Comparison of ENCODE assay signal across 21 cellular contexts in the genomic region with DNA sequence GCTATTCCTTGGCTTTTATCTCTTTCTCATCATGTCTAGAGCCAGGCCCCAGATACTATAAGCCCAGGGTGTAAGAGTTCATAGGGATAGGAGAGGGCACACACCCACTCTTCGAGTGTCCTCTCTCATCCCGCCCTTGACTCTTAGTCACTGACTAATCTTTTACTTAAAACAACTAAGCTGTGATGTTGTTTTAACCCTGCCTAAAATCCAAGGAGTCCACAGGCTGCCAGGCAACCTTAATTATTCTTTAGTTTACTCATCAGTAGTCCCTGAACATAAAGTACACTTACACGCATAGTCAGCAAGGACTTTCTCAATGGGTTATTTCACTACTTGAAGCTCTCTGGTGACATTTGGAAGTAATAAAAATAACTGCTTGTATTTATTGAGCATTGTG. TPM values are rescaled to one million over a fixed set of nuclear protein-coding genes. Genes with fewer than 3 reads are reported as not detected.
DNase-seq lines count a peak whose midpoint lies in the region; ATAC-seq, FAIRE-seq and TF ChIP-seq lines count a peak whose summit lies in the region.
"Had no signal": no experiment of that assay in that cellular context is flagged by ENCODE, and none has a peak within 500 bp of the region (broad histone marks: within the 10 kb centered on the region; RNA-seq: fewer than 3 reads in every experiment).

No MANE protein-coding gene starts in this region.

- FAIRE-seq in astrocyte (lab: Jason Lieb, UNC): no peak
- FAIRE-seq: frontal cortex, GM19239 had no signal

- H4K20me1 ChIP-seq in HCT116 (ENCODE audit: insufficient read depth) (no peaks in the 10 kb centered on the region), astrocyte (ENCODE audit: insufficient read depth, low read length) (no peaks in the 10 kb centered on the region), OCI-LY7 (ENCODE audit: insufficient read depth, low read length) (no peaks in the 10 kb centered on the region)

- TF ChIP-seq CTCF in HCT116 (IDR thresholded peaks at IDR 0.05 in 2 of 3, conservative IDR thresholded peaks at IDR 0.05 in 1 of 3; ENCODE audit: borderline replicate concordance in 1 of 3, insufficient read depth in 1 of 3, low read depth in 2 of 3, low read length in 2 of 3) (no peak), astrocyte (IDR thresholded peaks at IDR 0.05; ENCODE audit: insufficient read depth, low read depth, low read length) (no peak), OCI-LY7 (conservative IDR thresholded peaks at IDR 0.05; ENCODE audit: low read length) (no peak), ascending aorta (IDR thresholded peaks at IDR 0.05) (no peak)

- H3K27ac Mint-ChIP-seq in astrocyte (ENCODE audit: unreplicated experiment): no peak overlapping the region
- H3K27ac Mint-ChIP-seq in activated naive CD8-positive, alpha-beta T cell treated with anti-CD3 and anti-CD28 coated beads for 36 hours: no peak overlapping the region
- H3K27ac Mint-ChIP-seq: activated CD4-positive, alpha-beta memory T cell treated with anti-CD3 and anti-CD28 coated beads for 36 hours; activated naive CD4-positive, alpha-beta T cell treated with anti-CD3 and anti-CD28 coated beads, Interleukin-2, amount 50 U/mL, for 72 hours had no signal

- H3K4me1 ChIP-seq in HCT116 (ENCODE audit: control insufficient read depth in 1 of 2, insufficient read depth in 2 of 2, low read length in 2 of 2) (peaks cover 7 to 11% of the 10 kb centered on the region in 2 experiments), astrocyte (ENCODE audit: insufficient read depth, low read length) (no peaks in the 10 kb centered on the region), OCI-LY7 (ENCODE audit: insufficient read depth, low read length, poor library complexity, severe bottlenecking) (no peaks in the 10 kb centered on the region), ascending aorta (peaks cover 0 to 2% of the 10 kb centered on the region in 2 donors)
- H3K4me1 ChIP-seq: stomach had no signal

- H3K4me3 ChIP-seq in HCT116 (replicated peaks in 1 of 2; ENCODE audit: low read depth in 1 of 2, low read length in 2 of 2) (no peak overlapping the region), astrocyte (ENCODE audit: insufficient read depth, low read depth, low read length) (no peak overlapping the region), OCI-LY7 (ENCODE audit: low read depth, low read length, poor library complexity, severe bottlenecking) (no peak overlapping the region), ascending aorta (no peak overlapping the region)
- H3K4me3 ChIP-seq: stomach had no signal

- no peak overlapping the region for H3K9ac ChIP-seq in HCT116 (ENCODE audit: low read length)
- H3K9ac ChIP-seq in astrocyte (ENCODE audit: low read length): no peak overlapping the region

- H3K79me2 ChIP-seq in HCT116 (ENCODE audit: insufficient read depth, low read length) (peaks cover 5% of the 10 kb centered on the region; the same call in 1 of the 2 replicates), astrocyte (ENCODE audit: insufficient read depth, low read length) (no peaks in the 10 kb centered on the region), OCI-LY7 (ENCODE audit: insufficient read depth, low read depth, low read length) (no peaks in the 10 kb centered on the region)

- no peaks in the 10 kb centered on the region for H3K9me3 Mint-ChIP-seq in astrocyte (ENCODE audit: unreplicated experiment)
- no peaks in the 10 kb centered on the region for H3K9me3 Mint-ChIP-seq in activated naive CD8-positive, alpha-beta T cell treated with anti-CD3 and anti-CD28 coated beads for 36 hours
- H3K9me3 Mint-ChIP-seq: activated CD4-positive, alpha-beta memory T cell treated with anti-CD3 and anti-CD28 coated beads for 36 hours; activated naive CD4-positive, alpha-beta T cell treated with anti-CD3 and anti-CD28 coated beads, Interleukin-2, amount 50 U/mL, for 72 hours; central memory CD8-positive, alpha-beta T cell had no signal

- no TSS peak for BruUV-seq in HCT116 (replicated peaks; lab: Mats Ljungman, UMichigan)
- no TSS peak for BruUV-seq in OCI-LY7 (replicated peaks; lab: Mats Ljungman, UMichigan)

- POLR2A ChIA-PET in HCT116 (lab: Charles Lee): no interaction called here
- POLR2A ChIA-PET in OCI-LY7 (lab: Charles Lee): no interaction called here

- RAD21 ChIA-PET in HCT116 (lab: Charles Lee; ENCODE audit: low non-redundant PET in 1 of 2, low total read pairs in 2 of 2, uncharacterized antibody in 2 of 2, unreplicated experiment in 2 of 2): no interaction called here

- no peaks in the 10 kb centered on the region for H3K27me3 Mint-ChIP-seq in astrocyte (ENCODE audit: low read depth, unreplicated experiment)
- peaks cover 4% of the 10 kb centered on the region for H3K27me3 Mint-ChIP-seq in activated naive CD8-positive, alpha-beta T cell treated with anti-CD3 and anti-CD28 coated beads for 36 hours

- H3K4me2 ChIP-seq in HCT116 (ENCODE audit: low read length) (peak overlapping the region; percentile 23; the same call in 1 of the 2 replicates), astrocyte (ENCODE audit: low read length) (no peak overlapping the region), OCI-LY7 (ENCODE audit: low read length) (no peak overlapping the region)

- H3K9me3 ChIP-seq in HCT116 (ENCODE audit: control insufficient read depth in 1 of 2, insufficient read depth in 1 of 2, low read depth in 1 of 2, low read length in 2 of 2): no peaks in the 10 kb centered on the region
- no peaks in the 10 kb centered on the region for H3K9me3 ChIP-seq in astrocyte (ENCODE audit: insufficient read depth, low read depth, low read length)
- H3K9me3 ChIP-seq in OCI-LY7 (ENCODE audit: low read length): no peaks in the 10 kb centered on the region
- H3K9me3 ChIP-seq in ascending aorta: no peaks in the 10 kb centered on the region
- H3K9me3 ChIP-seq: stomach had no signal

- H3K9me2 ChIP-seq in HCT116 (ENCODE audit: insufficient read depth): no peaks in the 10 kb centered on the region
- no peaks in the 10 kb centered on the region for H3K9me2 ChIP-seq in OCI-LY7 (ENCODE audit: insufficient read depth, low read length)

- ATAC-seq in HCT116: peak; percentile 44
- ATAC-seq in HG03342 (IDR thresholded peaks at IDR 0.05; ENCODE audit: unreplicated experiment): no peak
- ATAC-seq: activated naive CD4-positive, alpha-beta T cell treated with anti-CD3 and anti-CD28 coated beads, Interleukin-2, amount 50 U/mL, for 72 hours had no signal

- H3K27me3 ChIP-seq in HCT116 (ENCODE audit: insufficient read depth, low read length) (no peaks in the 10 kb centered on the region), astrocyte (ENCODE audit: insufficient read depth, low read length) (no peaks in the 10 kb centered on the region), ascending aorta (no peaks in the 10 kb centered on the region)
- H3K27me3 ChIP-seq: stomach had no signal

- no peak for TF ChIP-seq POLR2A in HCT116 (IDR thresholded peaks at IDR 0.05; ENCODE audit: borderline replicate concordance, extremely low read depth, insufficient read depth, insufficient read length)

- H3K4me3 Mint-ChIP-seq in astrocyte (ENCODE audit: unreplicated experiment): no peak overlapping the region
- H3K4me3 Mint-ChIP-seq in activated naive CD8-positive, alpha-beta T cell treated with anti-CD3 and anti-CD28 coated beads for 36 hours: no peak overlapping the region
- H3K4me3 Mint-ChIP-seq: activated CD4-positive, alpha-beta memory T cell treated with anti-CD3 and anti-CD28 coated beads for 36 hours; central memory CD8-positive, alpha-beta T cell had no signal

- no peaks in the 10 kb centered on the region for H3K36me3 Mint-ChIP-seq in astrocyte (ENCODE audit: low read depth, unreplicated experiment)
- no peaks in the 10 kb centered on the region for H3K36me3 Mint-ChIP-seq in activated naive CD8-positive, alpha-beta T cell treated with anti-CD3 and anti-CD28 coated beads for 36 hours
- H3K36me3 Mint-ChIP-seq: activated CD4-positive, alpha-beta memory T cell treated with anti-CD3 and anti-CD28 coated beads for 36 hours; activated naive CD4-positive, alpha-beta T cell treated with anti-CD3 and anti-CD28 coated beads, Interleukin-2, amount 50 U/mL, for 72 hours had no signal

- H2AFZ ChIP-seq in HCT116 (ENCODE audit: low read depth, low read length, poor library complexity, severe bottlenecking) (no peak overlapping the region), astrocyte (ENCODE audit: low read depth, low read length) (no peak overlapping the region), OCI-LY7 (ENCODE audit: low read length) (no peak overlapping the region)

- no peak for TF ChIP-seq RAD21 in HCT116 (IDR thresholded peaks at IDR 0.05; ENCODE audit: low read depth)

- CTCF ChIA-PET in HCT116 (lab: Charles Lee): no interaction called here
- CTCF ChIA-PET in OCI-LY7 (lab: Charles Lee; ENCODE audit: unreplicated experiment): no interaction called here

- intact Hi-C loops in HCT116 (cut with micrococcal nuclease) (no loop called here), OCI-LY7 (cut with micrococcal nuclease; ENCODE audit: unreplicated experiment) (no loop called here), ascending aorta (cut with DNase I) (no loop called here)

- H3K36me3 ChIP-seq in HCT116 (ENCODE audit: control insufficient read depth in 1 of 2, insufficient read depth in 2 of 2, low read length in 2 of 2) (no peaks in the 10 kb centered on the region), astrocyte (ENCODE audit: insufficient read depth, low read length) (no peaks in the 10 kb centered on the region), OCI-LY7 (ENCODE audit: insufficient read depth, low read length) (no peaks in the 10 kb centered on the region), ascending aorta (no peaks in the 10 kb centered on the region)
- H3K36me3 ChIP-seq: stomach had no signal

- no peak for DNase-seq in HCT116 (ENCODE audit: low read depth, low spot score)
- DNase-seq in astrocyte (ENCODE audit: low read depth): peak; percentile 68
- DNase-seq in fibroblast of the conjunctiva (ENCODE audit: low read depth): peak; percentile 18
- peak; percentile 93 for DNase-seq in renal cortical epithelial cell (ENCODE audit: low read depth)
- no peak for DNase-seq in OCI-LY7 (ENCODE audit: low spot score)
- DNase-seq in ascending aorta (ENCODE audit: low spot score in 2 of 2): no peak
- DNase-seq in activated naive CD8-positive, alpha-beta T cell treated with anti-CD3 and anti-CD28 coated beads for 36 hours: no peak
- DNase-seq: activated CD4-positive, alpha-beta memory T cell treated with anti-CD3 and anti-CD28 coated beads for 36 hours; AML-193; KBM-7; NCI-H1092 treated with DMSO at 0.1 percent for 48 hours; NCI-H2081; NCI-H510A; stimulated activated CD4-positive, alpha-beta T cell treated with anti-CD3 and anti-CD28 coated beads, Interleukin-1b, Interleukin-23, amount 100 ng/mL, for 48 hours; stomach; T-helper 1 cell had no signal

- peaks cover 16% of the 10 kb centered on the region for H3K4me1 Mint-ChIP-seq in astrocyte (ENCODE audit: low read depth, unreplicated experiment)
- no peaks in the 10 kb centered on the region for H3K4me1 Mint-ChIP-seq in activated naive CD8-positive, alpha-beta T cell treated with anti-CD3 and anti-CD28 coated beads for 36 hours
- H3K4me1 Mint-ChIP-seq: central memory CD8-positive, alpha-beta T cell had no signal

- H3K27ac ChIP-seq in HCT116 (ENCODE audit: low read depth, low read length) (no peak overlapping the region), astrocyte (ENCODE audit: low read depth, low read length) (no peak overlapping the region), OCI-LY7 (ENCODE audit: low read depth, low read length, poor library complexity, severe bottlenecking) (no peak overlapping the region), ascending aorta (no peak overlapping the region)
- H3K27ac ChIP-seq: stomach had no signal

RNA-seq across cellular contexts. Expression of gene GREB1L, which starts 28.4 kb away (rescaled TPM):
- total RNA-seq in HCT116 (2021; ENCODE audit: unreplicated experiment) (12.2 TPM), astrocyte (4.3 and 16.2 TPM in 2 replicates), renal cortical epithelial cell (7.5 and 9.0 TPM in 2 replicates), OCI-LY7 (2022) (not detected in 2 replicates), ascending aorta (2.2 TPM)
- polyA plus RNA-seq in HCT116 (2012): 4.1 and 6.0 TPM in 2 replicates
- not detected in 2 replicates for total RNA-seq in OCI-LY7 (2014; rRNA removed; shearing (Covaris generic))
- total RNA-seq in activated naive CD8-positive, alpha-beta T cell treated with anti-CD3 and anti-CD28 coated beads for 36 hours: not detected
- total RNA-seq: activated CD4-positive, alpha-beta memory T cell treated with anti-CD3 and anti-CD28 coated beads for 36 hours; activated naive CD4-positive, alpha-beta T cell treated with anti-CD3 and anti-CD28 coated beads, Interleukin-2, amount 50 U/mL, for 72 hours had no signal

Comparison
In these comparisons a context has a peak if more than half of its experiments do, and no peak if none do; other contexts are left out.
1. DNase-seq: peak in astrocyte (single experiment), fibroblast of the conjunctiva (single experiment) and renal cortical epithelial cell (single experiment); none in HCT116 (single experiment), OCI-LY7 (single experiment), ascending aorta (0 of 2) and activated naive CD8-positive, alpha-beta T cell treated with anti-CD3 and anti-CD28 coated beads for 36 hours (single experiment).